Comparison of ENCODE assay signal across 22 cellular contexts in genomic region chr20:44198872-44199271, GRCh38. TPM values are rescaled to one million over a fixed set of nuclear protein-coding genes. Genes with fewer than 3 reads are reported as not detected.
A peak's percentile ranks its signal among the peaks of the same experiment; 100 is the strongest.
DNase-seq lines count a peak whose midpoint lies in the region; ATAC-seq and TF ChIP-seq lines count a peak whose summit lies in the region.
"Had no signal": no experiment of that assay in that cellular context is flagged by ENCODE, and none has a peak within 500 bp of the region (broad histone marks: within the 10 kb centered on the region; RNA-seq: fewer than 3 reads in every experiment).

No MANE protein-coding gene starts in this region.

- H3K79me2 ChIP-seq in PC-3 (ENCODE audit: low read length) = peaks cover 52% of the 10 kb centered on the region

- no peaks in the 10 kb centered on the region for H4K20me1 ChIP-seq in PC-3 (ENCODE audit: low read length)

- H3K9me3 ChIP-seq in naive thymus-derived CD4-positive, alpha-beta T cell (ENCODE audit: control insufficient read depth in 2 of 3, low read length in 3 of 3) = no peaks in the 10 kb centered on the region
- no peaks in the 10 kb centered on the region for H3K9me3 ChIP-seq in PC-3 (ENCODE audit: low read length)
- H3K9me3 ChIP-seq: esophagus muscularis mucosa, neutrophil, upper lobe of left lung had no signal

- H3K4me1 ChIP-seq in naive thymus-derived CD4-positive, alpha-beta T cell (ENCODE audit: control insufficient read depth in 2 of 2, insufficient read depth in 2 of 2, low read length in 2 of 2) = no peaks in the 10 kb centered on the region
- H3K4me1 ChIP-seq in PC-3 (ENCODE audit: insufficient read depth, low read length) = peaks cover 25% of the 10 kb centered on the region

- no peaks in the 10 kb centered on the region for H3K9me2 ChIP-seq in PC-3 (replicated peaks; ENCODE audit: low read length)

- no peak overlapping the region for H3K4me3 Mint-ChIP-seq in activated CD4-positive, alpha-beta T cell treated with anti-CD3 and anti-CD28 coated beads, Interleukin-2, amount 10 ng/mL, durations not matched to agents 7 days and 5 days
- no peak overlapping the region for H3K4me3 Mint-ChIP-seq in activated CD8-positive, alpha-beta T cell treated with anti-CD3 and anti-CD28 coated beads, Interleukin-2, amount 10 ng/mL, durations not matched to agents 7 days and 5 days
- H3K4me3 Mint-ChIP-seq in naive thymus-derived CD4-positive, alpha-beta T cell = peak overlapping the region in 1 of 10 donors; percentile 88
- H3K4me3 Mint-ChIP-seq: CD14-positive monocyte had no signal

- peaks cover 62% of the 10 kb centered on the region for H3K36me3 Mint-ChIP-seq in activated CD4-positive, alpha-beta T cell treated with anti-CD3 and anti-CD28 coated beads, Interleukin-2, amount 10 ng/mL, durations not matched to agents 7 days and 5 days (ENCODE audit: low read depth)
- peaks cover 65% of the 10 kb centered on the region for H3K36me3 Mint-ChIP-seq in activated CD8-positive, alpha-beta T cell treated with anti-CD3 and anti-CD28 coated beads, Interleukin-2, amount 10 ng/mL, durations not matched to agents 7 days and 5 days (ENCODE audit: low read depth)
- peaks cover 8 to 64% (median 44%) of the 10 kb centered on the region in 5 donors for H3K36me3 Mint-ChIP-seq in naive thymus-derived CD4-positive, alpha-beta T cell

- CTCF ChIA-PET in activated CD4-positive, alpha-beta T cell treated with anti-CD3 and anti-CD28 coated beads, Interleukin-2, amount 10 ng/mL, durations not matched to agents 7 days and 5 days (lab: Charles Lee) = interaction anchor here (2.0 kb wide), 1 partner anchor 82 kb away, joined by 6 read pairs; no protein-coding TSS in a partner anchor
- CTCF ChIA-PET in activated CD8-positive, alpha-beta T cell treated with anti-CD3 and anti-CD28 coated beads, Interleukin-2, amount 10 ng/mL, durations not matched to agents 7 days and 5 days (lab: Charles Lee) = interaction anchor here (2.9 to 4.9 kb wide), 2 partner anchors 9 to 82 kb away, joined by 11 to 32 read pairs; no protein-coding TSS in a partner anchor
- CTCF ChIA-PET in naive thymus-derived CD4-positive, alpha-beta T cell (lab: Charles Lee) = no interaction called here
- CTCF ChIA-PET in PC-3 (lab: Charles Lee) = no interaction called here

- no peak for TF ChIP-seq CTCF in PC-3 (conservative IDR thresholded peaks at IDR 0.05; ENCODE audit: low read depth, low read length)

- H3K27me3 ChIP-seq in naive thymus-derived CD4-positive, alpha-beta T cell (ENCODE audit: control insufficient read depth in 2 of 2, insufficient read depth in 2 of 2, low read length in 2 of 2) = no peaks in the 10 kb centered on the region
- H3K27me3 ChIP-seq in PC-3 (ENCODE audit: low read length) = no peaks in the 10 kb centered on the region
- H3K27me3 ChIP-seq: esophagus muscularis mucosa, neutrophil, upper lobe of left lung had no signal

- no peak overlapping the region for H3K4me2 ChIP-seq in PC-3 (ENCODE audit: low read length)

- POLR2A ChIA-PET in activated CD4-positive, alpha-beta T cell treated with anti-CD3 and anti-CD28 coated beads, Interleukin-2, amount 10 ng/mL, durations not matched to agents 7 days and 5 days (lab: Charles Lee) = no interaction called here
- POLR2A ChIA-PET in activated CD8-positive, alpha-beta T cell treated with anti-CD3 and anti-CD28 coated beads, Interleukin-2, amount 10 ng/mL, durations not matched to agents 7 days and 5 days (lab: Charles Lee) = no interaction called here
- POLR2A ChIA-PET in naive thymus-derived CD4-positive, alpha-beta T cell (lab: Charles Lee) = no interaction called here
- POLR2A ChIA-PET in PC-3 (lab: Charles Lee; ENCODE audit: unreplicated experiment) = no interaction called here

- no peak overlapping the region for H3K4me3 ChIP-seq in naive thymus-derived CD4-positive, alpha-beta T cell (ENCODE audit: low read length)
- H3K4me3 ChIP-seq in PC-3 (ENCODE audit: low read length) = no peak overlapping the region
- H3K4me3 ChIP-seq: esophagus muscularis mucosa, upper lobe of left lung had no signal

- no TSS peak for BruUV-seq in PC-3 (replicated peaks; lab: Mats Ljungman, UMichigan)

- peak; percentile 67 for DNase-seq in activated CD4-positive, alpha-beta T cell treated with anti-CD3 and anti-CD28 coated beads, Interleukin-2, amount 10 ng/mL, durations not matched to agents 7 days and 5 days
- DNase-seq in activated CD4-positive, alpha-beta T cell treated with anti-CD3 and anti-CD28 coated beads, Interleukin-2, amount 50 U/mL, for 4 hours = no peak
- DNase-seq in M059J (ENCODE audit: low read depth) = peak; percentile 48
- peak; percentile 73 for DNase-seq in activated CD8-positive, alpha-beta T cell treated with anti-CD3 and anti-CD28 coated beads, Interleukin-2, amount 10 ng/mL, durations not matched to agents 7 days and 5 days
- DNase-seq in naive thymus-derived CD4-positive, alpha-beta T cell = peak in 1 of 9 donors; percentile 35
- DNase-seq in UCSD-AML1 (lab: John Stamatoyannopoulos, UW; ENCODE audit: unreplicated experiment) = no peak
- no peak for DNase-seq in PC-3
- DNase-seq: activated CD8-positive, alpha-beta memory T cell treated with anti-CD3 and anti-CD28 coated beads, Interleukin-2, amount 50 U/mL, for 4 hours; amniotic stem cell; caudate nucleus; DMS153; Karpas-422; NCI-H1694; retina; SW 1271; upper lobe of left lung had no signal

- H3K27ac Mint-ChIP-seq in activated CD4-positive, alpha-beta T cell treated with anti-CD3 and anti-CD28 coated beads, Interleukin-2, amount 10 ng/mL, durations not matched to agents 7 days and 5 days = peak overlapping the region; percentile 88
- H3K27ac Mint-ChIP-seq in activated CD8-positive, alpha-beta T cell treated with anti-CD3 and anti-CD28 coated beads, Interleukin-2, amount 10 ng/mL, durations not matched to agents 7 days and 5 days = peak overlapping the region; percentile 89
- peak overlapping the region in 4 of 9 donors; percentile 9 to 92 (median 18) for H3K27ac Mint-ChIP-seq in naive thymus-derived CD4-positive, alpha-beta T cell
- H3K27ac Mint-ChIP-seq: CD14-positive monocyte had no signal

- ATAC-seq in activated CD8-positive, alpha-beta T cell treated with anti-CD3 and anti-CD28 coated beads, Interleukin-2, amount 10 ng/mL, durations not matched to agents 7 days and 5 days = peak; percentile 90
- ATAC-seq in naive thymus-derived CD4-positive, alpha-beta T cell = peak; percentile 54
- ATAC-seq in HG03045 (IDR thresholded peaks at IDR 0.05; ENCODE audit: unreplicated experiment) (no peak), PC-3 (no peak)
- ATAC-seq: left lobe of liver had no signal

- no peaks in the 10 kb centered on the region for H3K27me3 Mint-ChIP-seq in activated CD4-positive, alpha-beta T cell treated with anti-CD3 and anti-CD28 coated beads, Interleukin-2, amount 10 ng/mL, durations not matched to agents 7 days and 5 days
- H3K27me3 Mint-ChIP-seq in activated CD8-positive, alpha-beta T cell treated with anti-CD3 and anti-CD28 coated beads, Interleukin-2, amount 10 ng/mL, durations not matched to agents 7 days and 5 days (ENCODE audit: low read depth) = no peaks in the 10 kb centered on the region
- no peaks in the 10 kb centered on the region for H3K27me3 Mint-ChIP-seq in naive thymus-derived CD4-positive, alpha-beta T cell

- no peaks in the 10 kb centered on the region for H3K9me3 Mint-ChIP-seq in activated CD4-positive, alpha-beta T cell treated with anti-CD3 and anti-CD28 coated beads, Interleukin-2, amount 10 ng/mL, durations not matched to agents 7 days and 5 days
- H3K9me3 Mint-ChIP-seq in activated CD8-positive, alpha-beta T cell treated with anti-CD3 and anti-CD28 coated beads, Interleukin-2, amount 10 ng/mL, durations not matched to agents 7 days and 5 days (ENCODE audit: insufficient read depth) = no peaks in the 10 kb centered on the region
- peaks cover 0 to 2% (median 0%) of the 10 kb centered on the region in 11 donors for H3K9me3 Mint-ChIP-seq in naive thymus-derived CD4-positive, alpha-beta T cell
- H3K9me3 Mint-ChIP-seq: CD14-positive monocyte had no signal

- no peak overlapping the region for H2AFZ ChIP-seq in PC-3 (ENCODE audit: low read length)

- intact Hi-C loops in naive thymus-derived CD4-positive, alpha-beta T cell (cut with micrococcal nuclease) = loop anchor here in 1 of 2 donors (1.0 kb wide), 1 partner anchor 11 kb away; the partner anchor contains the start of gene OSER1
- intact Hi-C loops in PC-3 (cut with micrococcal nuclease) = no loop called here

- peaks cover 39% of the 10 kb centered on the region for H3K4me1 Mint-ChIP-seq in activated CD4-positive, alpha-beta T cell treated with anti-CD3 and anti-CD28 coated beads, Interleukin-2, amount 10 ng/mL, durations not matched to agents 7 days and 5 days
- H3K4me1 Mint-ChIP-seq in activated CD8-positive, alpha-beta T cell treated with anti-CD3 and anti-CD28 coated beads, Interleukin-2, amount 10 ng/mL, durations not matched to agents 7 days and 5 days (ENCODE audit: low read depth) = peaks cover 44% of the 10 kb centered on the region
- H3K4me1 Mint-ChIP-seq in naive thymus-derived CD4-positive, alpha-beta T cell = peaks cover 20 to 51% (median 39%) of the 10 kb centered on the region in 7 donors
- H3K4me1 Mint-ChIP-seq: CD14-positive monocyte had no signal

- H3K36me3 ChIP-seq in naive thymus-derived CD4-positive, alpha-beta T cell (ENCODE audit: control insufficient read depth in 2 of 3, insufficient read depth in 3 of 3, low read length in 3 of 3) = peaks cover 23 to 65% (median 41%) of the 10 kb centered on the region in 3 experiments
- peaks cover 62% of the 10 kb centered on the region for H3K36me3 ChIP-seq in PC-3 (ENCODE audit: low read depth, low read length)

- no peak overlapping the region for H3K9ac ChIP-seq in PC-3 (ENCODE audit: low read length)

- no peaks in the 10 kb centered on the region for H3F3A ChIP-seq in PC-3 (ENCODE audit: low read length, unreplicated experiment)

- H3K27ac ChIP-seq in naive thymus-derived CD4-positive, alpha-beta T cell (ENCODE audit: low read depth, low read length) = no peak overlapping the region
- H3K27ac ChIP-seq in PC-3 (ENCODE audit: low read length) = no peak overlapping the region
- H3K27ac ChIP-seq: neutrophil, upper lobe of left lung had no signal

RNA-seq across cellular contexts. Expression of gene OSER1, which starts 11.7 kb away (rescaled TPM):
- total RNA-seq in activated CD4-positive, alpha-beta T cell treated with anti-CD3 and anti-CD28 coated beads, Interleukin-2, amount 10 ng/mL, durations not matched to agents 7 days and 5 days = 10 to 100 TPM; 23.7 to 25.8 TPM
- 77.3 and 83.3 TPM in 2 replicates for total RNA-seq in M059J (2014; rRNA removed; shearing (Covaris generic))
- 10 to 100 TPM; 19.1 to 19.9 TPM for total RNA-seq in activated CD8-positive, alpha-beta T cell treated with anti-CD3 and anti-CD28 coated beads, Interleukin-2, amount 10 ng/mL, durations not matched to agents 7 days and 5 days
- 100 to 1,000 TPM in 1 of 5 experiments, 10 to 100 TPM in 4; 25.0 to 115 (median 43.0) TPM for total RNA-seq in naive thymus-derived CD4-positive, alpha-beta T cell
- 10 to 100 TPM; 36.2 to 62.0 TPM for polyA plus RNA-seq in naive thymus-derived CD4-positive, alpha-beta T cell
- total RNA-seq in PC-3 (2014; rRNA removed) = 29.0 and 34.8 TPM in 2 replicates

RNA-seq across cellular contexts. Expression of gene JPH2, which starts 11.9 kb away (rescaled TPM):
- not detected for total RNA-seq in activated CD4-positive, alpha-beta T cell treated with anti-CD3 and anti-CD28 coated beads, Interleukin-2, amount 10 ng/mL, durations not matched to agents 7 days and 5 days
- total RNA-seq in M059J (2014; rRNA removed; shearing (Covaris generic)) = 16.4 and 39.3 TPM in 2 replicates
- total RNA-seq in activated CD8-positive, alpha-beta T cell treated with anti-CD3 and anti-CD28 coated beads, Interleukin-2, amount 10 ng/mL, durations not matched to agents 7 days and 5 days = under 1 TPM in 1 of 2 experiments, not detected in 1; 0.10 TPM
- under 1 TPM in 2 of 5 experiments, not detected in 3; 0.07 to 0.17 TPM for total RNA-seq in naive thymus-derived CD4-positive, alpha-beta T cell
- polyA plus RNA-seq in naive thymus-derived CD4-positive, alpha-beta T cell = not detected
- 15.5 and 15.8 TPM in 2 replicates for total RNA-seq in PC-3 (2014; rRNA removed)
- polyA plus RNA-seq: CD14-positive monocyte had no signal

RNA-seq across cellular contexts. Expression of gene GDAP1L1, which starts 48.2 kb away (rescaled TPM):
- not detected for total RNA-seq in activated CD4-positive, alpha-beta T cell treated with anti-CD3 and anti-CD28 coated beads, Interleukin-2, amount 10 ng/mL, durations not matched to agents 7 days and 5 days
- 0.42 TPM in 1 of 2 replicates, not detected in the other for total RNA-seq in M059J (2014; rRNA removed; shearing (Covaris generic))
- not detected for total RNA-seq in activated CD8-positive, alpha-beta T cell treated with anti-CD3 and anti-CD28 coated beads, Interleukin-2, amount 10 ng/mL, durations not matched to agents 7 days and 5 days
- not detected for total RNA-seq in naive thymus-derived CD4-positive, alpha-beta T cell
- not detected for polyA plus RNA-seq in naive thymus-derived CD4-positive, alpha-beta T cell
- not detected in 2 replicates for total RNA-seq in PC-3 (2014; rRNA removed)
- total RNA-seq: glomerular endothelial cell, left lobe of liver, upper lobe of left lung had no signal
- polyA plus RNA-seq: CD14-positive monocyte had no signal

Comparison
In these comparisons a context has a peak if more than half of its experiments do, and no peak if none do; other contexts are left out.
1. DNase-seq: peak in activated CD4-positive, alpha-beta T cell treated with anti-CD3 and anti-CD28 coated beads, Interleukin-2, amount 10 ng/mL, durations not matched to agents 7 days and 5 days (single experiment), M059J (single experiment) and activated CD8-positive, alpha-beta T cell treated with anti-CD3 and anti-CD28 coated beads, Interleukin-2, amount 10 ng/mL, durations not matched to agents 7 days and 5 days (single experiment); none in activated CD4-positive, alpha-beta T cell treated with anti-CD3 and anti-CD28 coated beads, Interleukin-2, amount 50 U/mL, for 4 hours (0 of 2), UCSD-AML1 (single experiment) and PC-3 (single experiment).
2. ATAC-seq: peak in activated CD8-positive, alpha-beta T cell treated with anti-CD3 and anti-CD28 coated beads, Interleukin-2, amount 10 ng/mL, durations not matched to agents 7 days and 5 days (single experiment) and naive thymus-derived CD4-positive, alpha-beta T cell (single experiment); none in HG03045 (single experiment) and PC-3 (single experiment).
3. RNA of gene JPH2, which starts 11.9 kb away (total RNA-seq): 16.4 to 39.3 TPM in M059J and 15.5 to 15.8 TPM in PC-3; 0.10 TPM in activated CD8-positive, alpha-beta T cell treated with anti-CD3 and anti-CD28 coated beads, Interleukin-2, amount 10 ng/mL, durations not matched to agents 7 days and 5 days, 0.07 to 0.17 TPM in naive thymus-derived CD4-positive, alpha-beta T cell and not detected in activated CD4-positive, alpha-beta T cell treated with anti-CD3 and anti-CD28 coated beads, Interleukin-2, amount 10 ng/mL, durations not matched to agents 7 days and 5 days; every median in the first group is over 10 times any median in the second.
4. CTCF ChIA-PET loops: an anchor here in activated CD4-positive, alpha-beta T cell treated with anti-CD3 and anti-CD28 coated beads, Interleukin-2, amount 10 ng/mL, durations not matched to agents 7 days and 5 days (2.0 kb wide) and activated CD8-positive, alpha-beta T cell treated with anti-CD3 and anti-CD28 coated beads, Interleukin-2, amount 10 ng/mL, durations not matched to agents 7 days and 5 days (2.9 to 4.9 kb wide); none called in naive thymus-derived CD4-positive, alpha-beta T cell and PC-3.